In genomic region chr7:29093091-29093490, GRCh38 we compare ENCODE assay signal across 1 cellular context. TPM values are rescaled to one million over a fixed set of nuclear protein-coding genes. Genes with fewer than 3 reads are reported as not detected.
"Had no signal": no experiment of that assay in that cellular context is flagged by ENCODE, and none has a peak within 500 bp of the region (broad histone marks: within the 10 kb centered on the region; RNA-seq: fewer than 3 reads in every experiment).

No MANE protein-coding gene starts in this region.

RNA-seq across cellular contexts. Expression of gene CPVL, which starts 53.2 kb away (rescaled TPM):
- polyA plus RNA-seq: SK-N-SH had no signal
